In genomic region chr12:88833641-88834116, GRCh38 we compare ENCODE assay signal across 26 cellular contexts.
DNase-seq lines count a peak whose midpoint lies in the region; ATAC-seq and TF ChIP-seq lines count a peak whose summit lies in the region.
"Had no signal": no experiment of that assay in that cellular context is flagged by ENCODE, and none has a peak within 500 bp of the region (broad histone marks: within the 10 kb centered on the region; RNA-seq: fewer than 3 reads in every experiment).

No MANE protein-coding gene starts in this region.

- H3K4me1 ChIP-seq in RWPE2 (ENCODE audit: insufficient read depth, poor library complexity, severe bottlenecking) = peaks cover 11% of the 10 kb centered on the region
- H3K4me1 ChIP-seq: breast epithelium, uterus had no signal

- no peaks in the 10 kb centered on the region for H3K9me3 ChIP-seq in RWPE2 (ENCODE audit: severe bottlenecking)
- H3K9me3 ChIP-seq: uterus had no signal

- H3K4me3 ChIP-seq in RWPE2 (ENCODE audit: severe bottlenecking) = no peak overlapping the region
- no peak overlapping the region for H3K4me3 ChIP-seq in retinal pigment epithelial cell (ENCODE audit: low read length)
- H3K4me3 ChIP-seq: breast epithelium, GM12878, uterus had no signal

- H3K36me3 ChIP-seq in RWPE2 (ENCODE audit: low read depth) = no peaks in the 10 kb centered on the region
- H3K36me3 ChIP-seq: breast epithelium, uterus had no signal

- TF ChIP-seq CTCF in RWPE2 (IDR thresholded peaks at IDR 0.05; ENCODE audit: poor library complexity, severe bottlenecking) = no peak
- TF ChIP-seq CTCF in retinal pigment epithelial cell (conservative IDR thresholded peaks at IDR 0.05; ENCODE audit: low read depth, low read length) = no peak
- no peak for TF ChIP-seq CTCF in GM10266 (IDR thresholded peaks at IDR 0.05; ENCODE audit: control insufficient read depth, insufficient read depth, low read depth, missing control alignments)

- no peak for ATAC-seq in RWPE2 (ENCODE audit: low read depth)
- ATAC-seq: GM12878; HepG2; naive thymus-derived CD8-positive, alpha-beta T cell; stimulated activated memory B cell treated with anti-CD40 and anti-IgM and Interleukin-4, amounts not matched to agents 10 μg/mL and 1 μg/mL and 100 μg/mL, for 72 hours had no signal

- DNase-seq in H4 (ENCODE audit: low spot score) (peak; percentile 5), RWPE2 (ENCODE audit: low spot score) (no peak), fibroblast of peridontal ligament (ENCODE audit: extremely low read depth) (peak; percentile 23), retinal pigment epithelial cell (ENCODE audit: low read depth) (peak; percentile 18), GM10266 (ENCODE audit: extremely low spot score) (no peak), NCI-H2081 treated with DMSO at 0.1 percent for 48 hours (lab: John Stamatoyannopoulos, UW) (no peak), NK-92 (lab: John Stamatoyannopoulos, UW; ENCODE audit: unreplicated experiment) (no peak), HK-2 (ENCODE audit: unreplicated experiment) (no peak)
- DNase-seq: activated CD4-positive, alpha-beta T cell treated with anti-CD3 and anti-CD28 coated beads for 1 hour; activated gamma-delta T cell; DMS79 treated with DMSO at 0.1 percent for 48 hours; endodermal cell; GOT3; head of caudate nucleus; naive thymus-derived CD8-positive, alpha-beta T cell; NCI-H1417; NCI-H2107; NCI-H510A; retina; stimulated activated CD4-positive, alpha-beta T cell treated with anti-CD3 and anti-CD28 coated beads, Interleukin-4, amount 100 ng/mL, for 1 hour; uterus had no signal

- H3K27ac ChIP-seq in RWPE2 (ENCODE audit: poor library complexity, severe bottlenecking) = peak overlapping the region; percentile 4
- H3K27ac ChIP-seq: breast epithelium, C4-2B, uterus had no signal

- H3K27me3 ChIP-seq in RWPE2 (ENCODE audit: insufficient read depth, poor library complexity, severe bottlenecking) = no peaks in the 10 kb centered on the region
- H3K27me3 ChIP-seq: breast epithelium, uterus had no signal

Comparison
In these comparisons a context has a peak if more than half of its experiments do, and no peak if none do; other contexts are left out.
1. DNase-seq: peak in H4 (single experiment), fibroblast of peridontal ligament (single experiment) and retinal pigment epithelial cell (single experiment); none in RWPE2 (single experiment), GM10266 (single experiment), NCI-H2081 treated with DMSO at 0.1 percent for 48 hours (single experiment), NK-92 (single experiment) and HK-2 (single experiment).